Comparison of ENCODE assay signal across 19 cellular contexts in genomic region chr5:172971482-172971881, GRCh38.
"Had no signal": no experiment of that assay in that cellular context is flagged by ENCODE, and none has a peak within 500 bp of the region (broad histone marks: within the 10 kb centered on the region; RNA-seq: fewer than 3 reads in every experiment).

No MANE protein-coding gene starts in this region.

- H3K27ac Mint-ChIP-seq: dendritic cell treated with granulocyte-macrophage colony-stimulating factor and Interleukin-4, amounts not matched to agents 40 ng/mL and 50 ng/mL, for 4 days; endodermal cell; memory B cell; mesothelial cell of epicardium; naive B cell; natural killer cell treated with Interleukin-12 subunit alpha and Interleukin-12 subunit beta and Interleukin-15 and Interleukin-18, amount 100 ng/mL, for 72 hours; stimulated activated memory B cell treated with anti-CD40 and anti-IgM and Interleukin-4, amounts not matched to agents 10 μg/mL and 1 μg/mL and 100 μg/mL, for 72 hours; stimulated activated naive CD8-positive, alpha-beta T cell treated with anti-CD3 and anti-CD28 coated beads, Interleukin-15, Interleukin-2, amounts not matched to agents 100 ng/mL and 50 ng/mL, for 24 hours had no signal

- H3K4me1 Mint-ChIP-seq: endodermal cell, mesothelial cell of epicardium, neural crest cell had no signal

- H3K36me3 Mint-ChIP-seq: naive B cell had no signal

- DNase-seq: effector CD8-positive, alpha-beta T cell; endodermal cell; foreskin fibroblast; gastrocnemius medialis; head of caudate nucleus; mucosa of descending colon; naive B cell; pancreas; retina; spleen; stimulated activated CD4-positive, alpha-beta T cell treated with anti-CD3 and anti-CD28 coated beads, Interleukin-4, amount 100 ng/mL, for 4 hours; upper lobe of left lung had no signal

- H3K27me3 Mint-ChIP-seq: dendritic cell treated with granulocyte-macrophage colony-stimulating factor and Interleukin-4, amounts not matched to agents 40 ng/mL and 50 ng/mL, for 4 days; memory B cell; naive B cell; stimulated activated memory B cell treated with anti-CD40 and anti-IgM and Interleukin-4, amounts not matched to agents 10 μg/mL and 1 μg/mL and 100 μg/mL, for 72 hours had no signal

- H3K9me3 Mint-ChIP-seq: dendritic cell treated with granulocyte-macrophage colony-stimulating factor and Interleukin-4, amounts not matched to agents 40 ng/mL and 50 ng/mL, for 4 days; endodermal cell; memory B cell; mesothelial cell of epicardium; naive B cell; natural killer cell treated with Interleukin-12 subunit alpha and Interleukin-12 subunit beta and Interleukin-15 and Interleukin-18, amount 100 ng/mL, for 72 hours; neural crest cell; stimulated activated memory B cell treated with anti-CD40 and anti-IgM and Interleukin-4, amounts not matched to agents 10 μg/mL and 1 μg/mL and 100 μg/mL, for 72 hours; stimulated activated naive CD8-positive, alpha-beta T cell treated with anti-CD3 and anti-CD28 coated beads, Interleukin-15, Interleukin-2, amounts not matched to agents 100 ng/mL and 50 ng/mL, for 24 hours had no signal

- H3K4me3 Mint-ChIP-seq: dendritic cell treated with granulocyte-macrophage colony-stimulating factor and Interleukin-4, amounts not matched to agents 40 ng/mL and 50 ng/mL, for 4 days; endodermal cell; memory B cell; mesothelial cell of epicardium; naive B cell; natural killer cell treated with Interleukin-12 subunit alpha and Interleukin-12 subunit beta and Interleukin-15 and Interleukin-18, amount 100 ng/mL, for 72 hours; neural crest cell; stimulated activated memory B cell treated with anti-CD40 and anti-IgM and Interleukin-4, amounts not matched to agents 10 μg/mL and 1 μg/mL and 100 μg/mL, for 72 hours; stimulated activated naive CD8-positive, alpha-beta T cell treated with anti-CD3 and anti-CD28 coated beads, Interleukin-15, Interleukin-2, amounts not matched to agents 100 ng/mL and 50 ng/mL, for 24 hours had no signal
